In genomic region chr2:167209784-167210183, GRCh38 we compare ENCODE assay signal across 26 cellular contexts.
DNase-seq lines count a peak whose midpoint lies in the region; FAIRE-seq and TF ChIP-seq lines count a peak whose summit lies in the region.
"Had no signal": no experiment of that assay in that cellular context is flagged by ENCODE, and none has a peak within 500 bp of the region (broad histone marks: within the 10 kb centered on the region; RNA-seq: fewer than 3 reads in every experiment).

No MANE protein-coding gene starts in this region.

- no peaks in the 10 kb centered on the region for H3K79me2 ChIP-seq in H1 (ENCODE audit: control insufficient read depth in 1 of 2, insufficient read depth in 2 of 2, low read length in 2 of 2)
- H3K79me2 ChIP-seq in MM.1S (ENCODE audit: low read length): no peaks in the 10 kb centered on the region
- H3K79me2 ChIP-seq: parathyroid adenoma had no signal

- no peak for TF ChIP-seq RAD21 in H1 (IDR thresholded peaks at IDR 0.05 in 1 of 2, conservative IDR thresholded peaks at IDR 0.05 in 1 of 2; ENCODE audit: low read depth in 2 of 2, low read length in 2 of 2)

- DNase-seq in GM03348 (ENCODE audit: low spot score) (peak; percentile 48), MV-4-11 (lab: John Stamatoyannopoulos, UW) (peak; percentile 19), H1 (ENCODE audit: low read depth in 1 of 2, low spot score in 2 of 2) (no peak), mesenchymal stem cell (no peak), hepatic stellate cell (ENCODE audit: low spot score) (no peak), MM.1S (no peak)
- no peak for DNase-seq in stimulated activated CD4-positive, alpha-beta T cell treated with anti-CD3 and anti-CD28 coated beads, Interleukin-12 subunit alpha, Interleukin-12 subunit beta, amount 100 ng/mL, for 4 hours
- DNase-seq: activated CD4-positive, CD25-positive, alpha-beta regulatory T cell treated with anti-CD3 and anti-CD28 coated beads, Interleukin-2, amount 50 U/mL, for 72 hours; activated CD8-positive, alpha-beta T cell treated with anti-CD3 and anti-CD28 coated beads, Interleukin-2, amount 10 ng/mL, durations not matched to agents 7 days and 5 days; activated naive CD4-positive, alpha-beta T cell; anterior cingulate cortex; CD4-positive, alpha-beta memory T cell; effector CD4-positive, alpha-beta T cell; glutamatergic neuron; Karpas-422; NCI-H1048; NCI-H2029; NCI-H2227 treated with DMSO at 0.1 percent for 48 hours; NCI-H748 treated with DMSO at 0.1 percent for 48 hours; SHP77; stimulated activated CD4-positive, alpha-beta T cell treated with anti-CD3 and anti-CD28 coated beads, Interleukin-1b, Interleukin-23, amount 100 ng/mL, for 48 hours; T-cell had no signal

- WGBS in H1 (ENCODE audit: extremely low coverage in 1 of 2, insufficient coverage in 1 of 2, insufficient read length in 1 of 2, insufficient replicate concordance in 2 of 2, low coverage in 1 of 2, low lambda C conversion rate in 2 of 2, missing lambda C conversion rate in 1 of 2), 2 experiments: 61% methylated on average over 3 of the region's 3 CpGs; no CpG with 5 or more reads in 1 of the 2 experiments
- WGBS in mesenchymal stem cell: 89% methylated on average over 3 of the region's 3 CpGs

- H4K20me1 ChIP-seq in H1 (replicated peaks in 1 of 2; ENCODE audit: control insufficient read depth in 1 of 2, insufficient read depth in 2 of 2, low read length in 2 of 2) (no peaks in the 10 kb centered on the region), MM.1S (ENCODE audit: insufficient read depth, low read length) (no peaks in the 10 kb centered on the region)

- no peak overlapping the region for H2BK120ac ChIP-seq in H1 (replicated peaks; ENCODE audit: low read depth, low read length)
- no peak overlapping the region for H2BK120ac ChIP-seq in mesenchymal stem cell (ENCODE audit: low read depth, low read length)

- no peaks in the 10 kb centered on the region for H3K23me2 ChIP-seq in H1 (ENCODE audit: low read depth, low read length)

- H2BK5ac ChIP-seq in H1 (ENCODE audit: low read depth, low read length): no peak overlapping the region
- H2BK5ac ChIP-seq in mesenchymal stem cell (ENCODE audit: low read depth, low read length, poor library complexity, severe bottlenecking): no peak overlapping the region

- no peaks in the 10 kb centered on the region; a peak in 1 of 7 replicates for H3K4me1 ChIP-seq in H1 (replicated peaks in 1 of 4; ENCODE audit: control insufficient read depth in 3 of 4, insufficient read depth in 4 of 4, low read length in 3 of 4)
- no peaks in the 10 kb centered on the region for H3K4me1 ChIP-seq in mesenchymal stem cell (ENCODE audit: control insufficient read depth, insufficient read depth, low read depth, low read length)
- no peaks in the 10 kb centered on the region for H3K4me1 ChIP-seq in MM.1S (ENCODE audit: low read length)
- H3K4me1 ChIP-seq: parathyroid adenoma, suprapubic skin, vagina had no signal

- POLR2A ChIA-PET in H1 (lab: Charles Lee; ENCODE audit: partially characterized antibody): no interaction called here

- no peak overlapping the region for H3K14ac ChIP-seq in H1 (ENCODE audit: insufficient read length)
- no peak overlapping the region for H3K14ac ChIP-seq in mesenchymal stem cell (ENCODE audit: low read length in 2 of 2)

- H2AFZ ChIP-seq in H1 (ENCODE audit: low read length) (0 out of 2 replicates have a peak overlapping the region, but pooled peaks have one; percentile 42), mesenchymal stem cell (ENCODE audit: low read depth, low read length) (no peak overlapping the region), MM.1S (ENCODE audit: low read length) (no peak overlapping the region)
- H2AFZ ChIP-seq: parathyroid adenoma had no signal

- no peaks in the 10 kb centered on the region for H3K79me1 ChIP-seq in H1 (ENCODE audit: low read depth, low read length)
- H3K79me1 ChIP-seq in mesenchymal stem cell (replicated peaks; ENCODE audit: low read length, poor library complexity, severe bottlenecking): no peaks in the 10 kb centered on the region

- H3K4me3 ChIP-seq in H1 (ENCODE audit: extremely low read depth in 1 of 4, insufficient read depth in 2 of 4, low read depth in 3 of 4, low read length in 4 of 4) (no peak overlapping the region), mesenchymal stem cell (ENCODE audit: insufficient read depth in 1 of 2, low read depth in 1 of 2, low read length in 2 of 2) (no peak overlapping the region), MM.1S (ENCODE audit: low read length) (no peak overlapping the region)
- H3K4me3 ChIP-seq: suprapubic skin, vagina had no signal

- H3K36me3 ChIP-seq in H1 (ENCODE audit: control insufficient read depth in 2 of 4, insufficient read depth in 4 of 4, low read length in 3 of 4) (no peaks in the 10 kb centered on the region), mesenchymal stem cell (ENCODE audit: control insufficient read depth in 1 of 2, insufficient read depth in 2 of 2, low read depth in 1 of 2, low read length in 2 of 2) (no peaks in the 10 kb centered on the region), MM.1S (replicated peaks; ENCODE audit: insufficient read depth, low read length) (no peaks in the 10 kb centered on the region)
- H3K36me3 ChIP-seq: suprapubic skin, vagina had no signal

- no peak overlapping the region for H2BK20ac ChIP-seq in H1 (ENCODE audit: low read length)

- CTCF ChIA-PET in H1 (lab: Charles Lee; ENCODE audit: partially characterized antibody): interaction anchor here (1.3 to 3.7 kb wide), 4 partner anchors 11 to 90 kb away, joined by 4 to 24 read pairs (median 8); no protein-coding TSS in a partner anchor

- H3K9ac ChIP-seq in H1 (replicated peaks in 1 of 4; ENCODE audit: extremely low read depth in 1 of 4, low read depth in 3 of 4, low read length in 3 of 4) (no peak overlapping the region), mesenchymal stem cell (ENCODE audit: low read length) (peak overlapping the region; percentile 22), MM.1S (ENCODE audit: low read length) (no peak overlapping the region)
- H3K9ac ChIP-seq: parathyroid adenoma had no signal

- no peak overlapping the region for H3K27ac ChIP-seq in H1 (ENCODE audit: low read depth, low read length)
- no peak overlapping the region for H3K27ac ChIP-seq in mesenchymal stem cell (ENCODE audit: low read length, poor library complexity, severe bottlenecking)
- no peak overlapping the region for H3K27ac ChIP-seq in MM.1S (ENCODE audit: low read length)
- H3K27ac ChIP-seq: parathyroid adenoma, suprapubic skin, vagina had no signal

- H3K4me2 ChIP-seq in H1 (ENCODE audit: insufficient read depth in 1 of 2, low read depth in 2 of 2, low read length in 2 of 2) (no peak overlapping the region), mesenchymal stem cell (ENCODE audit: low read length, poor library complexity, severe bottlenecking) (no peak overlapping the region), MM.1S (ENCODE audit: low read depth, low read length) (no peak overlapping the region)

- H2AK5ac ChIP-seq in H1 (ENCODE audit: low read depth, low read length): no peak overlapping the region
- no peak overlapping the region for H2AK5ac ChIP-seq in mesenchymal stem cell (ENCODE audit: low read length, severe bottlenecking)

- no peak for TF ChIP-seq POLR2A in H1 (IDR thresholded peaks at IDR 0.05; ENCODE audit: control extremely low read depth in 1 of 2, low read depth in 2 of 2, low read length in 2 of 2)

- H4K91ac ChIP-seq in H1 (replicated peaks; ENCODE audit: insufficient read length, low read length): no peak overlapping the region
- no peak overlapping the region for H4K91ac ChIP-seq in mesenchymal stem cell (ENCODE audit: low read length)

- no peaks in the 10 kb centered on the region for H3K9me2 ChIP-seq in MM.1S (replicated peaks; ENCODE audit: insufficient read depth, low read length)

- no peak overlapping the region for H3K56ac ChIP-seq in H1 (replicated peaks; ENCODE audit: insufficient read length, low read depth, low read length)

- TF ChIP-seq CTCF in H1 (IDR thresholded peaks at IDR 0.05; ENCODE audit: control extremely low read depth in 1 of 3, insufficient read depth in 1 of 3, low read depth in 1 of 3, low read length in 3 of 3) (no peak), MM.1S (IDR thresholded peaks at IDR 0.05; ENCODE audit: low read length) (no peak)

- no peak for FAIRE-seq in H1 (lab: Jason Lieb, UNC)
- FAIRE-seq: G401.6 had no signal

- H4K5ac ChIP-seq in H1 (ENCODE audit: insufficient read length, low read depth, low read length): no peak overlapping the region

- H3K4ac ChIP-seq in H1 (replicated peaks; ENCODE audit: insufficient read length, low read depth, low read length) (no peak overlapping the region), mesenchymal stem cell (ENCODE audit: low read depth in 1 of 2, low read length in 2 of 2) (no peak overlapping the region)

- no peak for TF ChIP-seq EP300 in H1 (IDR thresholded peaks at IDR 0.05; ENCODE audit: borderline replicate concordance in 1 of 2, low read depth in 2 of 2, low read length in 2 of 2)

- H3K9me3 ChIP-seq in H1 (ENCODE audit: insufficient read depth in 2 of 2, low read depth in 1 of 2, low read length in 1 of 2) (no peaks in the 10 kb centered on the region), mesenchymal stem cell (ENCODE audit: control insufficient read depth, low read length) (no peaks in the 10 kb centered on the region), MM.1S (replicated peaks; ENCODE audit: insufficient read depth, low read length) (no peaks in the 10 kb centered on the region)
- H3K9me3 ChIP-seq: suprapubic skin, vagina had no signal

- no peaks in the 10 kb centered on the region for H3F3A ChIP-seq in MM.1S (ENCODE audit: insufficient read depth, low read length)

- H2BK15ac ChIP-seq in H1 (ENCODE audit: low read length): no peak overlapping the region
- H2BK15ac ChIP-seq in mesenchymal stem cell (ENCODE audit: low read depth, poor library complexity, severe bottlenecking): no peak overlapping the region

- H3K27me3 ChIP-seq in H1 (replicated peaks in 1 of 4; ENCODE audit: control insufficient read depth in 3 of 4, extremely low read depth in 1 of 4, insufficient read depth in 3 of 4, low read length in 3 of 4) (no peaks in the 10 kb centered on the region), mesenchymal stem cell (ENCODE audit: control insufficient read depth in 1 of 2, insufficient read depth in 1 of 2, low read length in 2 of 2) (no peaks in the 10 kb centered on the region), MM.1S (replicated peaks; ENCODE audit: insufficient read depth, low read length) (no peaks in the 10 kb centered on the region)
- H3K27me3 ChIP-seq: suprapubic skin, vagina had no signal

- no peak overlapping the region for H3K23ac ChIP-seq in H1 (ENCODE audit: insufficient read length)
- no peak overlapping the region for H3K23ac ChIP-seq in mesenchymal stem cell (ENCODE audit: low read length in 2 of 2)

- no peak overlapping the region for H4K8ac ChIP-seq in H1 (ENCODE audit: extremely low read depth, insufficient read depth, low read length)
- H4K8ac ChIP-seq in mesenchymal stem cell (ENCODE audit: low read length): no peak overlapping the region

- H3K18ac ChIP-seq in H1 (ENCODE audit: extremely low read depth, low read length) (no peak overlapping the region), mesenchymal stem cell (ENCODE audit: low read depth in 1 of 2, low read length in 2 of 2) (no peak overlapping the region)

- H2BK12ac ChIP-seq in H1 (ENCODE audit: low read depth, low read length): no peak overlapping the region
- no peak overlapping the region for H2BK12ac ChIP-seq in mesenchymal stem cell (ENCODE audit: low read length in 2 of 2)

TF ChIP-seq in H1, 55 proteins besides CTCF, POLR2A, EP300 and RAD21 (continues in another document):
- TF ChIP-seq CEBPB (IDR thresholded peaks at IDR 0.05; ENCODE audit: low read depth, low read length): peak; percentile 81; the same call in 1 of the 2 replicates

Comparison
In these comparisons a context has a peak if more than half of its experiments do, and no peak if none do; other contexts are left out.
1. DNase-seq: peak in GM03348 (single experiment) and MV-4-11 (single experiment); none in H1 (0 of 2), mesenchymal stem cell (single experiment), hepatic stellate cell (single experiment), stimulated activated CD4-positive, alpha-beta T cell treated with anti-CD3 and anti-CD28 coated beads, Interleukin-12 subunit alpha, Interleukin-12 subunit beta, amount 100 ng/mL, for 4 hours (single experiment) and MM.1S (single experiment).